In genomic region chr5:133324058-133324457, GRCh38 we compare ENCODE assay signal across 22 cellular contexts.
"Had no signal": no experiment of that assay in that cellular context is flagged by ENCODE, and none has a peak within 500 bp of the region (broad histone marks: within the 10 kb centered on the region; RNA-seq: fewer than 3 reads in every experiment).

No MANE protein-coding gene starts in this region.

- H3K27me3 Mint-ChIP-seq: dendritic cell treated with granulocyte-macrophage colony-stimulating factor and Interleukin-4, amounts not matched to agents 40 ng/mL and 50 ng/mL, for 4 days; type B pancreatic cell had no signal

- DNase-seq: activated CD4-positive, alpha-beta T cell treated with anti-CD3 and anti-CD28 coated beads, Interleukin-2, amount 50 U/mL, for 1 hour; activated CD4-positive, CD25-positive, alpha-beta regulatory T cell treated with anti-CD3 and anti-CD28 coated beads, Interleukin-2, amount 50 U/mL, for 72 hours; activated T-cell treated with anti-CD3 and anti-CD28 coated beads, Interleukin-2, amount 50 U/mL, for 1 hour; effector CD8-positive, alpha-beta T cell; foreskin keratinocyte; immature natural killer cell; kidney glomerular epithelial cell; left lung; naive B cell; stimulated activated CD4-positive, alpha-beta T cell treated with anti-CD3 and anti-CD28 coated beads, Interleukin-2, amount 100 ng/mL, for 48 hours; stimulated activated CD8-positive, alpha-beta memory T cell treated with anti-CD3 and anti-CD28 coated beads, Interleukin-4, amount 100 ng/mL, for 48 hours; stimulated activated naive CD4-positive, alpha-beta T cell treated with Interleukin-2 at 50 U/mL for 16 hours had no signal

- H3K9me3 ChIP-seq: left lung, thoracic aorta had no signal

- H3K27ac Mint-ChIP-seq: dendritic cell treated with granulocyte-macrophage colony-stimulating factor and Interleukin-4, amounts not matched to agents 40 ng/mL and 50 ng/mL, for 4 days; immature natural killer cell; type B pancreatic cell had no signal

- H3K4me3 ChIP-seq: hepatocyte, left lung, lung, smooth muscle cell, thoracic aorta had no signal

- H3K9me3 Mint-ChIP-seq: activated naive CD4-positive, alpha-beta T cell treated with anti-CD3 and anti-CD28 coated beads, Interleukin-2, amount 50 U/mL, for 72 hours; brain; dendritic cell treated with granulocyte-macrophage colony-stimulating factor and Interleukin-4, amounts not matched to agents 40 ng/mL and 50 ng/mL, for 4 days; immature natural killer cell; naive B cell; type B pancreatic cell had no signal

- H3K4me1 Mint-ChIP-seq: immature natural killer cell had no signal

- H3K27ac ChIP-seq: foreskin keratinocyte, hepatocyte, left lung, thoracic aorta, VCaP had no signal

- ATAC-seq: activated naive CD4-positive, alpha-beta T cell treated with anti-CD3 and anti-CD28 coated beads, Interleukin-2, amount 50 U/mL, for 72 hours; foreskin keratinocyte; left lung; sciatic nerve had no signal

- H3K36me3 ChIP-seq: left lung, thoracic aorta had no signal

- H3K4me1 ChIP-seq: foreskin keratinocyte, left lung had no signal

- H3K4me3 Mint-ChIP-seq: brain; dendritic cell treated with granulocyte-macrophage colony-stimulating factor and Interleukin-4, amounts not matched to agents 40 ng/mL and 50 ng/mL, for 4 days; immature natural killer cell; naive B cell; type B pancreatic cell had no signal

- H3K36me3 Mint-ChIP-seq: activated naive CD4-positive, alpha-beta T cell treated with anti-CD3 and anti-CD28 coated beads, Interleukin-2, amount 50 U/mL, for 72 hours; brain; immature natural killer cell; naive B cell; type B pancreatic cell had no signal
